12 cellular contexts compared by ENCODE assay signal in genomic region chr15:85786778-85787114, GRCh38. TPM values are rescaled to one million over a fixed set of nuclear protein-coding genes. Genes with fewer than 3 reads are reported as not detected.
DNase-seq lines count a peak whose midpoint lies in the region; ATAC-seq and TF ChIP-seq lines count a peak whose summit lies in the region.
"Had no signal": no experiment of that assay in that cellular context is flagged by ENCODE, and none has a peak within 500 bp of the region (broad histone marks: within the 10 kb centered on the region; RNA-seq: fewer than 3 reads in every experiment).

No MANE protein-coding gene starts in this region.

- no peak overlapping the region for H3K9ac ChIP-seq in H9 (ENCODE audit: extremely low read depth, insufficient read length, low read length)

- H3K9me3 Mint-ChIP-seq in H9 (no peaks in the 10 kb centered on the region), T-cell (no peaks in the 10 kb centered on the region), glutamatergic neuron (ENCODE audit: unreplicated experiment) (peaks cover 2% of the 10 kb centered on the region)
- H3K9me3 Mint-ChIP-seq in stimulated activated effector memory CD8-positive, alpha-beta T cell treated with anti-CD3 and anti-CD28 coated beads, Interleukin-12 subunit alpha, Interleukin-12 subunit beta, amount 100 ng/mL, for 72 hours = no peaks in the 10 kb centered on the region
- H3K9me3 Mint-ChIP-seq in activated CD8-positive, alpha-beta T cell treated with anti-CD3 and anti-CD28 coated beads, Interleukin-2, amount 10 ng/mL, durations not matched to agents 7 days and 5 days (ENCODE audit: insufficient read depth) = no peaks in the 10 kb centered on the region
- H3K9me3 Mint-ChIP-seq: activated naive CD4-positive, alpha-beta T cell treated with anti-CD3 and anti-CD28 coated beads, Interleukin-2, amount 10 ng/mL, durations not matched to agents 7 days and 5 days; stimulated activated naive CD8-positive, alpha-beta T cell treated with anti-CD3 and anti-CD28 coated beads, Interleukin-15, Interleukin-2, amounts not matched to agents 100 ng/mL and 50 ng/mL, for 24 hours had no signal

- H3K36me3 Mint-ChIP-seq in H9 (ENCODE audit: insufficient read depth in 1 of 3, low read depth in 3 of 3) = peaks cover 7 to 14% (median 10%) of the 10 kb centered on the region in 3 experiments
- peaks cover 3% of the 10 kb centered on the region for H3K36me3 Mint-ChIP-seq in T-cell
- H3K36me3 Mint-ChIP-seq in glutamatergic neuron (ENCODE audit: unreplicated experiment) = no peaks in the 10 kb centered on the region
- peaks cover 7% of the 10 kb centered on the region for H3K36me3 Mint-ChIP-seq in stimulated activated effector memory CD8-positive, alpha-beta T cell treated with anti-CD3 and anti-CD28 coated beads, Interleukin-12 subunit alpha, Interleukin-12 subunit beta, amount 100 ng/mL, for 72 hours
- H3K36me3 Mint-ChIP-seq in activated CD8-positive, alpha-beta T cell treated with anti-CD3 and anti-CD28 coated beads, Interleukin-2, amount 10 ng/mL, durations not matched to agents 7 days and 5 days (ENCODE audit: low read depth) = peaks cover 3% of the 10 kb centered on the region

- no peaks in the 10 kb centered on the region for H4K20me1 ChIP-seq in H9 (ENCODE audit: control insufficient read depth, insufficient read depth, insufficient read length)

- H4K91ac ChIP-seq in H9 (ENCODE audit: insufficient read length, low read depth, low read length) = no peak overlapping the region

- H3K4me1 ChIP-seq in H9 (ENCODE audit: insufficient read depth, low read length) = peaks cover 14% of the 10 kb centered on the region; the same call in 1 of the 2 replicates

- peaks cover 3% of the 10 kb centered on the region for H3K79me1 ChIP-seq in H9 (ENCODE audit: insufficient read depth, low read depth, low read length, poor library complexity, severe bottlenecking)

- no peaks in the 10 kb centered on the region for H3K9me3 ChIP-seq in H9 (ENCODE audit: control insufficient read depth, low read depth, low read length)

- no peaks in the 10 kb centered on the region for H3K27me3 ChIP-seq in H9 (ENCODE audit: insufficient read depth, low read length)

- H3K4me1 Mint-ChIP-seq in H9 (peaks cover 47 to 51% of the 10 kb centered on the region in 2 experiments), T-cell (peaks cover 67 to 68% (median 68%) of the 10 kb centered on the region in 3 donors), glutamatergic neuron (ENCODE audit: low read depth, unreplicated experiment) (peaks cover 53% of the 10 kb centered on the region)
- peaks cover 49% of the 10 kb centered on the region for H3K4me1 Mint-ChIP-seq in stimulated activated effector memory CD8-positive, alpha-beta T cell treated with anti-CD3 and anti-CD28 coated beads, Interleukin-12 subunit alpha, Interleukin-12 subunit beta, amount 100 ng/mL, for 72 hours
- H3K4me1 Mint-ChIP-seq in activated CD8-positive, alpha-beta T cell treated with anti-CD3 and anti-CD28 coated beads, Interleukin-2, amount 10 ng/mL, durations not matched to agents 7 days and 5 days (ENCODE audit: low read depth) = peaks cover 60% of the 10 kb centered on the region

- no peak overlapping the region for H4K5ac ChIP-seq in H9 (ENCODE audit: insufficient read length, low read depth, low read length)

- CTCF ChIA-PET in T-cell (lab: Charles Lee) = no interaction called here
- CTCF ChIA-PET in activated CD8-positive, alpha-beta T cell treated with anti-CD3 and anti-CD28 coated beads, Interleukin-2, amount 10 ng/mL, durations not matched to agents 7 days and 5 days (lab: Charles Lee) = interaction anchor here (1.1 to 1.7 kb wide), 2 partner anchors 10 to 58 kb away, joined by 3 to 7 read pairs; no protein-coding TSS in a partner anchor

- no peak for TF ChIP-seq CTCF in H9 (conservative IDR thresholded peaks at IDR 0.05)
- no peak for TF ChIP-seq CTCF in glutamatergic neuron (IDR thresholded peaks at IDR 0.05; ENCODE audit: partially characterized antibody, unreplicated experiment)

- no peak overlapping the region for H3K4ac ChIP-seq in H9 (ENCODE audit: low read depth, low read length)

- H3K4me3 Mint-ChIP-seq in H9 (no peak overlapping the region), T-cell (peak overlapping the region in 1 of 3 donors; percentile 81), glutamatergic neuron (ENCODE audit: unreplicated experiment) (no peak overlapping the region)
- no peak overlapping the region for H3K4me3 Mint-ChIP-seq in stimulated activated effector memory CD8-positive, alpha-beta T cell treated with anti-CD3 and anti-CD28 coated beads, Interleukin-12 subunit alpha, Interleukin-12 subunit beta, amount 100 ng/mL, for 72 hours
- H3K4me3 Mint-ChIP-seq in activated CD8-positive, alpha-beta T cell treated with anti-CD3 and anti-CD28 coated beads, Interleukin-2, amount 10 ng/mL, durations not matched to agents 7 days and 5 days = no peak overlapping the region
- H3K4me3 Mint-ChIP-seq: activated naive CD4-positive, alpha-beta T cell treated with anti-CD3 and anti-CD28 coated beads, Interleukin-2, amount 10 ng/mL, durations not matched to agents 7 days and 5 days had no signal

- H3K23me2 ChIP-seq in H9 (ENCODE audit: insufficient read length, low read depth, low read length, poor library complexity, severe bottlenecking) = no peaks in the 10 kb centered on the region

- no peak overlapping the region for H3K23ac ChIP-seq in H9 (ENCODE audit: insufficient read length, low read depth, low read length)

- H3K27ac Mint-ChIP-seq in H9 (peak overlapping the region in 2 of 3 experiments; percentile 39 to 67; a peak in 1 of 7 replicates), T-cell (peak overlapping the region; percentile 91), glutamatergic neuron (ENCODE audit: unreplicated experiment) (peak overlapping the region; percentile 38)
- peak overlapping the region; percentile 43 for H3K27ac Mint-ChIP-seq in stimulated activated effector memory CD8-positive, alpha-beta T cell treated with anti-CD3 and anti-CD28 coated beads, Interleukin-12 subunit alpha, Interleukin-12 subunit beta, amount 100 ng/mL, for 72 hours
- no peak overlapping the region for H3K27ac Mint-ChIP-seq in activated CD8-positive, alpha-beta T cell treated with anti-CD3 and anti-CD28 coated beads, Interleukin-2, amount 10 ng/mL, durations not matched to agents 7 days and 5 days

- no peak overlapping the region for H3K4me2 ChIP-seq in H9 (ENCODE audit: insufficient read depth, insufficient read length, low read length)

- no peak overlapping the region for H2BK12ac ChIP-seq in H9 (ENCODE audit: insufficient read length, low read depth, low read length)

- no peak overlapping the region for H3K27ac ChIP-seq in H9 (ENCODE audit: insufficient read length, low read depth, low read length)

- no peak overlapping the region for H3K18ac ChIP-seq in H9 (ENCODE audit: insufficient read length, low read depth, low read length)

- WGBS in H9 (ENCODE audit: extremely low coverage, insufficient read length, low lambda C conversion rate) = no CpG with 5 or more reads among the region's 3 CpGs

- no peak overlapping the region for H3K56ac ChIP-seq in H9 (ENCODE audit: insufficient read length, low read depth, low read length)

- no peak overlapping the region for H3K14ac ChIP-seq in H9 (ENCODE audit: insufficient read depth, low read length)

- no peak for DNase-seq in H9
- no peak for DNase-seq in T-cell
- no peak for DNase-seq in glutamatergic neuron
- no peak for DNase-seq in stimulated activated effector memory CD8-positive, alpha-beta T cell treated with anti-CD3 and anti-CD28 coated beads, Interleukin-12 subunit alpha, Interleukin-12 subunit beta, amount 100 ng/mL, for 72 hours (ENCODE audit: low spot score in 2 of 2)
- no peak for DNase-seq in activated CD8-positive, alpha-beta T cell treated with anti-CD3 and anti-CD28 coated beads, Interleukin-2, amount 10 ng/mL, durations not matched to agents 7 days and 5 days
- DNase-seq in HK-2 (ENCODE audit: unreplicated experiment) = no peak
- DNase-seq in stimulated activated CD4-positive, alpha-beta T cell treated with anti-CD3 and anti-CD28 coated beads, Interleukin-12 subunit alpha, Interleukin-12 subunit beta, amount 100 ng/mL, for 4 hours = no peak
- DNase-seq: activated naive CD4-positive, alpha-beta T cell treated with anti-CD3 and anti-CD28 coated beads, Interleukin-2, amount 10 ng/mL, durations not matched to agents 7 days and 5 days; central memory CD4-positive, alpha-beta T cell; NCI-H748 treated with DMSO at 0.1 percent for 48 hours; stimulated activated CD4-positive, alpha-beta T cell treated with anti-CD3 and anti-CD28 coated beads, Interleukin-4, amount 100 ng/mL, for 4 hours had no signal

- H2BK15ac ChIP-seq in H9 (ENCODE audit: low read depth, low read length) = no peak overlapping the region

- ATAC-seq in T-cell (replicated peaks in 1 of 4) = no peak
- ATAC-seq in stimulated activated effector memory CD8-positive, alpha-beta T cell treated with anti-CD3 and anti-CD28 coated beads, Interleukin-12 subunit alpha, Interleukin-12 subunit beta, amount 100 ng/mL, for 72 hours = no peak
- ATAC-seq in activated CD8-positive, alpha-beta T cell treated with anti-CD3 and anti-CD28 coated beads, Interleukin-2, amount 10 ng/mL, durations not matched to agents 7 days and 5 days = no peak

- H2BK120ac ChIP-seq in H9 (ENCODE audit: low read depth, low read length, poor library complexity, severe bottlenecking) = no peak overlapping the region

- H2AFZ ChIP-seq in H9 (ENCODE audit: low read length) = no peak overlapping the region

- H3T11ph ChIP-seq in H9 (ENCODE audit: low read length) = no peak overlapping the region

- H4K8ac ChIP-seq in H9 (replicated peaks; ENCODE audit: insufficient read length, low read depth, low read length) = no peak overlapping the region

- H2BK20ac ChIP-seq in H9 (ENCODE audit: low read depth, low read length, poor library complexity, severe bottlenecking) = no peak overlapping the region

- peaks cover 14% of the 10 kb centered on the region; the same call in 1 of the 2 replicates for H3K79me2 ChIP-seq in H9 (ENCODE audit: insufficient read depth, low read length)

- no peaks in the 10 kb centered on the region for H3K27me3 Mint-ChIP-seq in H9 (ENCODE audit: low read depth)
- no peaks in the 10 kb centered on the region for H3K27me3 Mint-ChIP-seq in T-cell
- H3K27me3 Mint-ChIP-seq in glutamatergic neuron (ENCODE audit: unreplicated experiment) = peaks cover 5% of the 10 kb centered on the region
- H3K27me3 Mint-ChIP-seq in activated CD8-positive, alpha-beta T cell treated with anti-CD3 and anti-CD28 coated beads, Interleukin-2, amount 10 ng/mL, durations not matched to agents 7 days and 5 days (ENCODE audit: low read depth) = no peaks in the 10 kb centered on the region
- H3K27me3 Mint-ChIP-seq: activated naive CD4-positive, alpha-beta T cell treated with anti-CD3 and anti-CD28 coated beads, Interleukin-2, amount 10 ng/mL, durations not matched to agents 7 days and 5 days; stimulated activated naive CD8-positive, alpha-beta T cell treated with anti-CD3 and anti-CD28 coated beads, Interleukin-15, Interleukin-2, amounts not matched to agents 100 ng/mL and 50 ng/mL, for 24 hours had no signal

- H2BK5ac ChIP-seq in H9 (ENCODE audit: insufficient read length, low read length) = no peak overlapping the region

- no peak overlapping the region for H2AK5ac ChIP-seq in H9 (ENCODE audit: insufficient read length, low read length)

- POLR2A ChIA-PET in T-cell (lab: Charles Lee) = interaction anchor here in 1 of 2 donors (0.6 kb wide), 1 partner anchor 17 kb away, joined by 3 read pairs; no protein-coding TSS in a partner anchor
- POLR2A ChIA-PET in activated CD8-positive, alpha-beta T cell treated with anti-CD3 and anti-CD28 coated beads, Interleukin-2, amount 10 ng/mL, durations not matched to agents 7 days and 5 days (lab: Charles Lee) = no interaction called here

RNA-seq across cellular contexts. Expression of gene KLHL25, which starts 8.0 kb away (rescaled TPM):
- total RNA-seq in H9 (2021) (18.2 and 18.4 TPM in 2 replicates), T-cell (10 to 100 TPM in 4 of 5 donors, 1 to 10 TPM in 1; 7.9 to 16.7 (median 13.6) TPM), glutamatergic neuron (ENCODE audit: unreplicated experiment) (45.1 TPM)
- 1 to 10 TPM; 5.3 TPM for total RNA-seq in activated CD8-positive, alpha-beta T cell treated with anti-CD3 and anti-CD28 coated beads, Interleukin-2, amount 10 ng/mL, durations not matched to agents 7 days and 5 days
